ENCODE assay signal across 14 cellular contexts in the genomic region with DNA sequence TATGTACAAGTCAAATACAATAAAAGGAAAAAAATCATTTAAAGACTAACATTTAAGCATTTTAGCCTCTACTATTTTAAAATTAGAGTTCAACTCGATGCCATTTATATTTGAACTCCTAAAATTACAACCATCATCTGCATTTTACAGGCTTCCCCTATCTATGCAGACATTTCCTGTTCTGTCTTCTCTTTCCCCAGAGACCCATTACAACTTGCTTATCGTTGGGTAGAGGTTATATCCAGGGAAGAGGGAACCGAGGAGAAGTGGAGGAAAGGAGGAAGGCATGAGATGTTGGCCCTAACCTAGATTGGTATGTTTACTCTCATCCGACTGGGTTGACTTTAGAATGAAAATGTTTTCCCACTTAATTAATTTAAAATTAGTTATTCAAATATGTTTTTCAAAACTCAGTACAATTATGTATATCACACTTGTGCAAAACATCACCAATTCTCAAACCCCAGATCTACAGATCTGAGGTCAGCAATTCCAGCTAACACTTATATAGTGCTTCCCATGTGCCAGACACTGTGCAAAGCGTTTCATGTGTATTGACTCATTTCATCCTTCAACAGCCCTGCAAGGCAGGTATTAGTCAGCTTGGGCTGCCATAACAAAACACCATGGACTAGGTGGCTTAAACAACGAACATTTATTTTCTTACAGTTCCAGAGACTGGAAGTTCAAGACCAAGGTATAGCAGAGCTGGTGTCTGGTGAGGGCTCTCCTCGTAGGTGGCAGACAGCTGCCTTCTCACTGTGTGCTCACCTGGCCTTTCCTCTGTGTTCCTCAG. TPM values are rescaled to one million over a fixed set of nuclear protein-coding genes. Genes with fewer than 3 reads are reported as not detected.
DNase-seq lines count a peak whose midpoint lies in the region; ATAC-seq and TF ChIP-seq lines count a peak whose summit lies in the region.
"Had no signal": no experiment of that assay in that cellular context is flagged by ENCODE, and none has a peak within 500 bp of the region (broad histone marks: within the 10 kb centered on the region; RNA-seq: fewer than 3 reads in every experiment).

No MANE protein-coding gene starts in this region.

- TF ChIP-seq CTCF in natural killer cell (IDR thresholded peaks at IDR 0.05): no peak

- H3K9me3 Mint-ChIP-seq in activated CD4-positive, alpha-beta T cell treated with anti-CD3 and anti-CD28 coated beads, Interleukin-2, amount 10 ng/mL, durations not matched to agents 24 days and 14 days: peaks cover 4% of the 10 kb centered on the region
- H3K9me3 Mint-ChIP-seq in activated CD4-positive, alpha-beta T cell treated with anti-CD3 and anti-CD28 coated beads, Interleukin-2, amount 10 ng/mL, durations not matched to agents 7 days and 5 days: peaks cover 7% of the 10 kb centered on the region
- H3K9me3 Mint-ChIP-seq in activated CD4-positive, alpha-beta memory T cell treated with anti-CD3 and anti-CD28 coated beads for 36 hours: no peaks in the 10 kb centered on the region
- no peaks in the 10 kb centered on the region for H3K9me3 Mint-ChIP-seq in natural killer cell

- H3K4me1 Mint-ChIP-seq in activated CD4-positive, alpha-beta T cell treated with anti-CD3 and anti-CD28 coated beads, Interleukin-2, amount 10 ng/mL, durations not matched to agents 24 days and 14 days: peaks cover 27% of the 10 kb centered on the region
- H3K4me1 Mint-ChIP-seq in activated CD4-positive, alpha-beta T cell treated with anti-CD3 and anti-CD28 coated beads, Interleukin-2, amount 10 ng/mL, durations not matched to agents 7 days and 5 days: peaks cover 47% of the 10 kb centered on the region
- peaks cover 56% of the 10 kb centered on the region for H3K4me1 Mint-ChIP-seq in activated CD4-positive, alpha-beta memory T cell treated with anti-CD3 and anti-CD28 coated beads for 36 hours (ENCODE audit: low read depth)
- peaks cover 41 to 42% of the 10 kb centered on the region in 2 donors for H3K4me1 Mint-ChIP-seq in natural killer cell

- ATAC-seq in HG02610 (IDR thresholded peaks at IDR 0.05; ENCODE audit: unreplicated experiment) (peak; percentile 49), natural killer cell (peak in 1 of 3 donors; percentile 10), HG02642 (IDR thresholded peaks at IDR 0.05; ENCODE audit: poor library complexity, unreplicated experiment) (no peak)
- ATAC-seq: gastrocnemius medialis, upper lobe of right lung had no signal

- intact Hi-C loops in activated CD4-positive, alpha-beta T cell treated with anti-CD3 and anti-CD28 coated beads, Interleukin-2, amount 10 ng/mL, durations not matched to agents 24 days and 14 days (cut with micrococcal nuclease): loop anchor here (1.0 to 10.0 kb wide), 4 partner anchors 8 to 673 kb away; no protein-coding TSS in a partner anchor
- intact Hi-C loops in activated CD4-positive, alpha-beta memory T cell treated with anti-CD3 and anti-CD28 coated beads for 36 hours (cut with micrococcal nuclease): loop anchor here (1.0 to 10.0 kb wide), 5 partner anchors 8 to 687 kb away; a partner anchor contains a TSS
- intact Hi-C loops in natural killer cell (cut with micrococcal nuclease): no loop called here

- H3K27ac Mint-ChIP-seq in activated CD4-positive, alpha-beta T cell treated with anti-CD3 and anti-CD28 coated beads, Interleukin-2, amount 10 ng/mL, durations not matched to agents 24 days and 14 days: peak overlapping the region; percentile 61
- H3K27ac Mint-ChIP-seq in activated CD4-positive, alpha-beta T cell treated with anti-CD3 and anti-CD28 coated beads, Interleukin-2, amount 10 ng/mL, durations not matched to agents 7 days and 5 days: no peak overlapping the region
- peak overlapping the region; percentile 91 for H3K27ac Mint-ChIP-seq in activated CD4-positive, alpha-beta memory T cell treated with anti-CD3 and anti-CD28 coated beads for 36 hours
- peak overlapping the region; percentile 85 to 96 for H3K27ac Mint-ChIP-seq in natural killer cell

- CTCF ChIA-PET in activated CD4-positive, alpha-beta T cell treated with anti-CD3 and anti-CD28 coated beads, Interleukin-2, amount 10 ng/mL, durations not matched to agents 7 days and 5 days (lab: Charles Lee): interaction anchor here (1.1 to 2.0 kb wide), 2 partner anchors 10 to 79 kb away, joined by 3 to 8 read pairs; a partner anchor contains a TSS
- CTCF ChIA-PET in activated CD4-positive, alpha-beta memory T cell treated with anti-CD3 and anti-CD28 coated beads for 36 hours (lab: Charles Lee): interaction anchor here (1.0 to 6.7 kb wide), 4 partner anchors 12 to 185 kb away, joined by 5 to 46 read pairs (median 8); a partner anchor contains a TSS

- H3K27me3 Mint-ChIP-seq in activated CD4-positive, alpha-beta T cell treated with anti-CD3 and anti-CD28 coated beads, Interleukin-2, amount 10 ng/mL, durations not matched to agents 24 days and 14 days: peaks cover 12% of the 10 kb centered on the region
- H3K27me3 Mint-ChIP-seq in activated CD4-positive, alpha-beta T cell treated with anti-CD3 and anti-CD28 coated beads, Interleukin-2, amount 10 ng/mL, durations not matched to agents 7 days and 5 days: peaks cover 4% of the 10 kb centered on the region
- no peaks in the 10 kb centered on the region for H3K27me3 Mint-ChIP-seq in activated CD4-positive, alpha-beta memory T cell treated with anti-CD3 and anti-CD28 coated beads for 36 hours
- no peaks in the 10 kb centered on the region for H3K27me3 Mint-ChIP-seq in natural killer cell (ENCODE audit: low read depth in 2 of 2)

- H3K4me3 Mint-ChIP-seq in activated CD4-positive, alpha-beta T cell treated with anti-CD3 and anti-CD28 coated beads, Interleukin-2, amount 10 ng/mL, durations not matched to agents 24 days and 14 days: no peak overlapping the region
- no peak overlapping the region for H3K4me3 Mint-ChIP-seq in activated CD4-positive, alpha-beta T cell treated with anti-CD3 and anti-CD28 coated beads, Interleukin-2, amount 10 ng/mL, durations not matched to agents 7 days and 5 days
- peak overlapping the region; percentile 29 for H3K4me3 Mint-ChIP-seq in activated CD4-positive, alpha-beta memory T cell treated with anti-CD3 and anti-CD28 coated beads for 36 hours
- H3K4me3 Mint-ChIP-seq in natural killer cell: no peak overlapping the region

- peak; percentile 62 for DNase-seq in activated CD4-positive, alpha-beta T cell treated with anti-CD3 and anti-CD28 coated beads, Interleukin-2, amount 10 ng/mL, durations not matched to agents 24 days and 14 days
- DNase-seq in activated CD4-positive, alpha-beta T cell treated with anti-CD3 and anti-CD28 coated beads, Interleukin-2, amount 10 ng/mL, durations not matched to agents 7 days and 5 days: no peak
- peak; percentile 73 for DNase-seq in activated CD4-positive, alpha-beta memory T cell treated with anti-CD3 and anti-CD28 coated beads for 36 hours
- DNase-seq in natural killer cell (no peak), kidney glomerular epithelial cell (lab: John Stamatoyannopoulos, UW) (no peak), activated gamma-delta T cell (lab: John Stamatoyannopoulos, UW) (no peak)
- DNase-seq: DMS 273 treated with DMSO at 0.1 percent for 48 hours; effector memory CD4-positive, alpha-beta T cell; gastrocnemius medialis; NCI-H2029; sigmoid colon; upper lobe of right lung had no signal

- POLR2A ChIA-PET in activated CD4-positive, alpha-beta T cell treated with anti-CD3 and anti-CD28 coated beads, Interleukin-2, amount 10 ng/mL, durations not matched to agents 7 days and 5 days (lab: Charles Lee): no interaction called here
- POLR2A ChIA-PET in activated CD4-positive, alpha-beta memory T cell treated with anti-CD3 and anti-CD28 coated beads for 36 hours (lab: Charles Lee): interaction anchor here (1.2 to 2.6 kb wide), 4 partner anchors 22 to 79 kb away, joined by 3 to 17 read pairs (median 4); a partner anchor contains a TSS

- H3K36me3 Mint-ChIP-seq in activated CD4-positive, alpha-beta T cell treated with anti-CD3 and anti-CD28 coated beads, Interleukin-2, amount 10 ng/mL, durations not matched to agents 24 days and 14 days (ENCODE audit: low read depth): no peaks in the 10 kb centered on the region
- H3K36me3 Mint-ChIP-seq in activated CD4-positive, alpha-beta T cell treated with anti-CD3 and anti-CD28 coated beads, Interleukin-2, amount 10 ng/mL, durations not matched to agents 7 days and 5 days (ENCODE audit: low read depth): peaks cover 1% of the 10 kb centered on the region
- H3K36me3 Mint-ChIP-seq in activated CD4-positive, alpha-beta memory T cell treated with anti-CD3 and anti-CD28 coated beads for 36 hours: no peaks in the 10 kb centered on the region
- no peaks in the 10 kb centered on the region for H3K36me3 Mint-ChIP-seq in natural killer cell

RNA-seq across cellular contexts. Expression of a gene that starts 27.3 kb away (rescaled TPM):
- 20.3 and 20.4 TPM in 2 replicates for total RNA-seq in activated CD4-positive, alpha-beta T cell treated with anti-CD3 and anti-CD28 coated beads, Interleukin-2, amount 10 ng/mL, durations not matched to agents 24 days and 14 days
- 10 to 100 TPM; 40.6 to 45.9 TPM for total RNA-seq in activated CD4-positive, alpha-beta T cell treated with anti-CD3 and anti-CD28 coated beads, Interleukin-2, amount 10 ng/mL, durations not matched to agents 7 days and 5 days
- total RNA-seq in activated CD4-positive, alpha-beta memory T cell treated with anti-CD3 and anti-CD28 coated beads for 36 hours: 10 to 100 TPM; 26.2 to 29.6 TPM
- total RNA-seq in natural killer cell: 100 to 1,000 TPM; 103 to 112 (median 111) TPM

Comparison
In these comparisons a context has a peak if more than half of its experiments do, and no peak if none do; other contexts are left out.
1. DNase-seq: peak in activated CD4-positive, alpha-beta T cell treated with anti-CD3 and anti-CD28 coated beads, Interleukin-2, amount 10 ng/mL, durations not matched to agents 24 days and 14 days (single experiment) and activated CD4-positive, alpha-beta memory T cell treated with anti-CD3 and anti-CD28 coated beads for 36 hours (single experiment); none in activated CD4-positive, alpha-beta T cell treated with anti-CD3 and anti-CD28 coated beads, Interleukin-2, amount 10 ng/mL, durations not matched to agents 7 days and 5 days (single experiment), natural killer cell (single experiment), kidney glomerular epithelial cell (single experiment) and activated gamma-delta T cell (single experiment).